In the genomic region with DNA sequence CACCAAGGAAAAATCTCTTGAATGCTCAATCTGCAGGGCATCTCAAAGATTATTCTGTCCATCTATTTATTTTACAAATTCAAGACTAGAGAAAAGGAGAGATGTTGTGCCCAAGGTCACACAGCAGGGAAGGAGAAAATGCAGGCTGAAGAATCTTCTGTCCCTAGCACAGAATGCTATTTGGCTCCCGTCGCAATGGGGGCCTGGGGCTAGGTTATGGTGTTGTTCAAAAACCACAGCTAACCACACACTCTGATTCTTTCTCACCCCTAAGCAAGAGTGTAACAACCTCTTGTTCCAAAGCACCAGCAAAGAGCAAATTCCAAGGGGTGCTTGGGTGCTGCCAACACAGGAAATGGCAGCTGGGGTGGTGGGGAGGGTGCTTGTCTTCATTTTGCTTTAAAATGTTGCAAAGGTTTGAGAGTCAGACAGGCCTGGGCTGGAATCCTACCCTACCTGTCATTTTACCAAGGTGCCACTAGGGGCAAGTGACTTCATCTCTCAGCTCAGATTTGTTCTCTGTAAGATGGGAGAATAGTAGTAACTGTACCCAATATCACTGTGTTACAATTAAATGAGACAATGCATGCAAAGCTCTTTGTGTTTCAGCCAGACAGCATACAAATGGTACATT, we compare ENCODE assay signal across 8 cellular contexts.
DNase-seq lines count a peak whose midpoint lies in the region; ATAC-seq and TF ChIP-seq lines count a peak whose summit lies in the region.

No MANE protein-coding gene starts in this region.

- H3K27ac ChIP-seq in OCI-LY7 (ENCODE audit: low read depth, low read length, poor library complexity, severe bottlenecking) (no peak overlapping the region), aorta (ENCODE audit: low read depth in 1 of 2, low read length in 2 of 2) (no peak overlapping the region)

- ATAC-seq in HG02588 (IDR thresholded peaks at IDR 0.05; ENCODE audit: unreplicated experiment) (peak; percentile 87), aorta (ENCODE audit: low FRiP score) (peak; percentile 49)
- no peak for ATAC-seq in effector memory CD8-positive, alpha-beta T cell (replicated peaks)

- WGBS in aorta, 2 donors: 98% methylated on average over 2 of the region's 2 CpGs

- H3K27me3 ChIP-seq in aorta (ENCODE audit: control insufficient read depth in 1 of 2, insufficient read depth in 2 of 2, low read length in 1 of 2): no peaks in the 10 kb centered on the region

- H3K27ac Mint-ChIP-seq in effector memory CD8-positive, alpha-beta T cell: no peak overlapping the region

- BruUV-seq in OCI-LY7 (replicated peaks; lab: Mats Ljungman, UMichigan): no TSS peak

- TF ChIP-seq CTCF in OCI-LY7 (conservative IDR thresholded peaks at IDR 0.05; ENCODE audit: low read length): peak; percentile 74

- H3K36me3 Mint-ChIP-seq in effector memory CD8-positive, alpha-beta T cell (ENCODE audit: insufficient read depth): peaks cover 2% of the 10 kb centered on the region

- H3K4me3 Mint-ChIP-seq in effector memory CD8-positive, alpha-beta T cell: no peak overlapping the region

- peaks cover 8 to 12% of the 10 kb centered on the region in 2 donors for H3K9me3 Mint-ChIP-seq in effector memory CD8-positive, alpha-beta T cell

- H3K9me2 ChIP-seq in OCI-LY7 (ENCODE audit: insufficient read depth, low read length): no peaks in the 10 kb centered on the region

- H3K9me3 ChIP-seq in OCI-LY7 (ENCODE audit: low read length): no peaks in the 10 kb centered on the region
- H3K9me3 ChIP-seq in aorta (ENCODE audit: control insufficient read depth, low read length): no peaks in the 10 kb centered on the region

- H3K4me1 ChIP-seq in OCI-LY7 (ENCODE audit: insufficient read depth, low read length, poor library complexity, severe bottlenecking): no peaks in the 10 kb centered on the region
- H3K4me1 ChIP-seq in aorta (ENCODE audit: control insufficient read depth in 1 of 2, insufficient read depth in 2 of 2, low read length in 2 of 2): no peaks in the 10 kb centered on the region

- DNase-seq in NCI-H748 (lab: John Stamatoyannopoulos, UW; ENCODE audit: unreplicated experiment) (peak; percentile 10), NCI-H748 treated with DMSO at 0.1 percent for 48 hours (lab: John Stamatoyannopoulos, UW) (no peak), OCI-LY7 (ENCODE audit: low spot score) (peak; percentile 13), germinal center (ENCODE audit: low spot score) (peak; percentile 8), aorta (no peak)
- DNase-seq in effector CD8-positive, alpha-beta T cell (lab: John Stamatoyannopoulos, UW): no peak
- DNase-seq in effector memory CD8-positive, alpha-beta T cell: no peak

- no peak overlapping the region for H2AFZ ChIP-seq in OCI-LY7 (ENCODE audit: low read length)

- H3K79me2 ChIP-seq in OCI-LY7 (ENCODE audit: insufficient read depth, low read depth, low read length): no peaks in the 10 kb centered on the region

- no peaks in the 10 kb centered on the region for H4K20me1 ChIP-seq in OCI-LY7 (ENCODE audit: insufficient read depth, low read length)

- CTCF ChIA-PET in OCI-LY7 (lab: Charles Lee; ENCODE audit: unreplicated experiment): no interaction called here

- H3K27me3 Mint-ChIP-seq in effector memory CD8-positive, alpha-beta T cell: no peaks in the 10 kb centered on the region

- POLR2A ChIA-PET in OCI-LY7 (lab: Charles Lee): no interaction called here

- no peaks in the 10 kb centered on the region for H3K36me3 ChIP-seq in OCI-LY7 (ENCODE audit: insufficient read depth, low read length)
- peaks cover 5 to 6% of the 10 kb centered on the region in 2 donors for H3K36me3 ChIP-seq in aorta (ENCODE audit: control insufficient read depth in 1 of 2, insufficient read depth in 2 of 2, low read length in 1 of 2)

- no peak overlapping the region for H3K4me3 ChIP-seq in OCI-LY7 (ENCODE audit: low read depth, low read length, poor library complexity, severe bottlenecking)
- H3K4me3 ChIP-seq in aorta (ENCODE audit: low read length in 2 of 2): no peak overlapping the region

- no peaks in the 10 kb centered on the region for H3K4me1 Mint-ChIP-seq in effector memory CD8-positive, alpha-beta T cell (ENCODE audit: low read depth in 2 of 2)

- intact Hi-C loops in OCI-LY7 (cut with micrococcal nuclease; ENCODE audit: unreplicated experiment) (no loop called here), aorta (cut with DNase I) (no loop called here)

- no peak overlapping the region for H3K4me2 ChIP-seq in OCI-LY7 (ENCODE audit: low read length)

Comparison
In these comparisons a context has a peak if more than half of its experiments do, and no peak if none do; other contexts are left out.
1. DNase-seq: peak in NCI-H748 (single experiment), OCI-LY7 (single experiment) and germinal center (single experiment); none in NCI-H748 treated with DMSO at 0.1 percent for 48 hours (single experiment), aorta (0 of 2), effector CD8-positive, alpha-beta T cell (single experiment) and effector memory CD8-positive, alpha-beta T cell (0 of 3).